ENCODE assay signal across 17 cellular contexts in the genomic region with DNA sequence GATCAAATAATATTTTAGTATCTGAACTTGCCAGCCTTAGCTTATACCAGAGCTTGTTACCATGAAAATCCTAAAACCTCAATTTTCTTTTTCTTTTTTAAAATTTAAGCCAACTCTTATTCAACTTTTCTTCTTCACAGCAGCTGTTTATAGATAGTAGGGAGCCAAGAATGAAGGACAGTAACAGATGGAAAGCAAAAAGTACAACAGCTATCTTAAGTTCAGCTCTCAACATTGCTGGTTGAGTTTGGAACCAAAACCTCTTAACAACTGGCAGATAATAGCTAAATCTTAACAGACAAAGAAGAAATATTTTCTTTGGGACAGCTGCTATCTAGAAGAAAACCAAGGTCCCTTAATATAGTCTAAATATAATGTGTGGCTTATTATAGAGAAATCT.
DNase-seq lines count a peak whose midpoint lies in the region; ATAC-seq, FAIRE-seq and TF ChIP-seq lines count a peak whose summit lies in the region.
"Had no signal": no experiment of that assay in that cellular context is flagged by ENCODE, and none has a peak within 500 bp of the region (broad histone marks: within the 10 kb centered on the region; RNA-seq: fewer than 3 reads in every experiment).

No MANE protein-coding gene starts in this region.

- no peaks in the 10 kb centered on the region for H3K9me3 ChIP-seq in endothelial cell of umbilical vein (replicated peaks; ENCODE audit: control insufficient read depth, insufficient read depth, low read length)
- H3K9me3 ChIP-seq: A549 had no signal

- no peak overlapping the region for H3K9ac ChIP-seq in endothelial cell of umbilical vein (replicated peaks; ENCODE audit: extremely low read depth, insufficient read depth, low read length)

- no peak overlapping the region for H3K27ac ChIP-seq in endothelial cell of umbilical vein (ENCODE audit: insufficient read depth, low read depth, low read length)
- H3K27ac ChIP-seq: A549 had no signal

- H3K4me2 ChIP-seq in endothelial cell of umbilical vein (ENCODE audit: insufficient read depth, low read length), result no peak overlapping the region
- H3K4me2 ChIP-seq: A549 had no signal

- intact Hi-C loops in Right ventricle myocardium superior (cut with DNase I) (no loop called here), cardiac septum (cut with DNase I) (no loop called here), endothelial cell of umbilical vein (cut with micrococcal nuclease) (no loop called here)

- CTCF ChIA-PET in endothelial cell of umbilical vein (lab: Charles Lee), result no interaction called here

- POLR2A ChIA-PET in endothelial cell of umbilical vein (lab: Charles Lee), result interaction anchor here (0.6 kb wide), 1 partner anchor 9 kb away, joined by 5 read pairs; no protein-coding TSS in a partner anchor

- H2AFZ ChIP-seq in endothelial cell of umbilical vein (ENCODE audit: low read depth, low read length), result no peak overlapping the region

- no peaks in the 10 kb centered on the region for H3K79me2 ChIP-seq in endothelial cell of umbilical vein (ENCODE audit: control insufficient read depth, insufficient read depth, low read length)

- peak; percentile 74 for ATAC-seq in Right ventricle myocardium superior (ENCODE audit: poor library complexity)
- no peak for ATAC-seq in HG03159 (IDR thresholded peaks at IDR 0.05; ENCODE audit: unreplicated experiment)
- ATAC-seq: A549, PC-3 had no signal

- no TSS peak for BruUV-seq in endothelial cell of umbilical vein (replicated peaks; lab: Mats Ljungman, UMichigan)

- FAIRE-seq in endothelial cell of umbilical vein (lab: Jason Lieb, UNC) (peak; percentile 72), frontal cortex (lab: Jason Lieb, UNC) (no peak)
- FAIRE-seq: GM12892, H1 had no signal

- no peaks in the 10 kb centered on the region for H3K9me1 ChIP-seq in endothelial cell of umbilical vein (replicated peaks; ENCODE audit: control insufficient read depth, extremely low read depth, insufficient read depth, low read length)

- TF ChIP-seq CTCF in endothelial cell of umbilical vein (IDR thresholded peaks at IDR 0.05; ENCODE audit: extremely low read depth in 1 of 2, insufficient read depth in 1 of 2, low read depth in 1 of 2, low read length in 2 of 2), result no peak

- dilution Hi-C loops in endothelial cell of umbilical vein (cut with MboI; ENCODE audit: extremely low pct_ligation_motif_present, low sequenced_read_pairs), result no loop called here

- peaks cover 2% of the 10 kb centered on the region for H3K4me1 ChIP-seq in endothelial cell of umbilical vein (ENCODE audit: control insufficient read depth, extremely low read depth, insufficient read depth, low read length)
- H3K4me1 ChIP-seq: A549 had no signal

- DNase-seq in Right ventricle myocardium superior (no peak), cardiac septum (ENCODE audit: low spot score) (no peak), endothelial cell of umbilical vein (ENCODE audit: low read depth, low spot score) (no peak), middle frontal gyrus (ENCODE audit: extremely low spot score, low spot score) (peak; percentile 20), NCI-H1105 treated with DMSO at 0.1 percent for 48 hours (lab: John Stamatoyannopoulos, UW) (no peak), frontal cortex (ENCODE audit: low spot score in 2 of 2) (no peak)
- DNase-seq: CD4-positive, alpha-beta memory T cell; NCI-H1694 treated with DMSO at 0.1 percent for 48 hours; NCI-H2107; NCI-H2227 treated with DMSO at 0.1 percent for 48 hours; NCI-H524 treated with DMSO at 0.1 percent for 48 hours; PC-3; RPMI8226 had no signal

- no peak for TF ChIP-seq POLR2A in endothelial cell of umbilical vein (IDR thresholded peaks at IDR 0.05; ENCODE audit: low read depth, low read length)

- no peak overlapping the region for H3K4me3 ChIP-seq in endothelial cell of umbilical vein (replicated peaks in 1 of 3; ENCODE audit: insufficient read depth in 1 of 3, low read depth in 1 of 3, low read length in 3 of 3)
- H3K4me3 ChIP-seq: A549 had no signal

- no peaks in the 10 kb centered on the region for H4K20me1 ChIP-seq in endothelial cell of umbilical vein (replicated peaks; ENCODE audit: control insufficient read depth, extremely low read depth, insufficient read depth, low read length)

- no peaks in the 10 kb centered on the region for H3K36me3 ChIP-seq in endothelial cell of umbilical vein (ENCODE audit: control insufficient read depth in 2 of 2, extremely low read depth in 1 of 2, insufficient read depth in 2 of 2, low read length in 2 of 2)

- no peaks in the 10 kb centered on the region for H3K27me3 ChIP-seq in endothelial cell of umbilical vein (ENCODE audit: control insufficient read depth in 2 of 2, insufficient read depth in 2 of 2, low read length in 2 of 2)

TF ChIP-seq in endothelial cell of umbilical vein, 7 proteins besides CTCF, POLR2A, EP300 and RAD21:
- TF ChIP-seq, protein P1, sequence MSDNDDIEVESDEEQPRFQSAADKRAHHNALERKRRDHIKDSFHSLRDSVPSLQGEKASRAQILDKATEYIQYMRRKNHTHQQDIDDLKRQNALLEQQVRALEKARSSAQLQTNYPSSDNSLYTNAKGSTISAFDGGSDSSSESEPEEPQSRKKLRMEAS (IDR thresholded peaks at IDR 0.05; ENCODE audit: insufficient read depth, insufficient read length), result no peak
- no peak for TF ChIP-seq FOS (IDR thresholded peaks at IDR 0.05; ENCODE audit: borderline replicate concordance, insufficient read depth, low read length)
- no peak for TF ChIP-seq EZH2 (IDR thresholded peaks at IDR 0.05; ENCODE audit: borderline replicate concordance, low read depth, low read length, severe bottlenecking)
- TF ChIP-seq POLR2AphosphoS5 (IDR thresholded peaks at IDR 0.05; ENCODE audit: insufficient read depth, low read depth, low read length), result no peak
- TF ChIP-seq GATA2 (IDR thresholded peaks at IDR 0.05; ENCODE audit: insufficient read depth, insufficient read length, low read depth, low read length), result no peak
- TF ChIP-seq JUN (IDR thresholded peaks at IDR 0.05; ENCODE audit: borderline replicate concordance, insufficient read depth, insufficient read length, low read depth), result no peak
- no peak for TF ChIP-seq MYC (IDR thresholded peaks at IDR 0.05; ENCODE audit: low read depth, low read length)
